8 cellular contexts compared by ENCODE assay signal in genomic region chrX:134764202-134764785, GRCh38. TPM values are rescaled to one million over a fixed set of nuclear protein-coding genes. Genes with fewer than 3 reads are reported as not detected.
DNase-seq lines count a peak whose midpoint lies in the region; ATAC-seq, FAIRE-seq and TF ChIP-seq lines count a peak whose summit lies in the region.

No MANE protein-coding gene starts in this region.

- no peaks in the 10 kb centered on the region for H3K27me3 ChIP-seq in BE2C
- H3K27me3 ChIP-seq in upper lobe of left lung: no peaks in the 10 kb centered on the region

- WGBS in upper lobe of left lung, 2 donors: 53 to 54% methylated on average over 6 of the region's 6 CpGs

- DNase-seq in BE2C (no peak), GM19239 (ENCODE audit: insufficient read length, low spot score) (peak; percentile 4), LoVo (ENCODE audit: low spot score) (peak; percentile 8), upper lobe of left lung (no peak)
- DNase-seq in natural killer cell treated with Interleukin-12 subunit alpha and Interleukin-12 subunit beta and Interleukin-15 and Interleukin-18, amount 100 ng/mL, for 72 hours (ENCODE audit: low spot score): no peak
- DNase-seq in activated CD4-positive, alpha-beta memory T cell treated with anti-CD3 and anti-CD28 coated beads, Interleukin-2, amount 10 ng/mL, durations not matched to agents 7 days and 5 days: no peak

- TF ChIP-seq CTCF in BE2C (IDR thresholded peaks at IDR 0.05; ENCODE audit: low read depth, low read length) (peak; percentile 61), VCaP (conservative IDR thresholded peaks at IDR 0.05) (0 out of 2 replicates have a peak, but pooled peaks have one; percentile 14), upper lobe of left lung (IDR thresholded peaks at IDR 0.05) (no peak)

- H3K4me3 ChIP-seq in BE2C (ENCODE audit: low read depth, low read length) (no peak overlapping the region), upper lobe of left lung (no peak overlapping the region)

- POLR2A ChIA-PET in activated CD4-positive, alpha-beta memory T cell treated with anti-CD3 and anti-CD28 coated beads, Interleukin-2, amount 10 ng/mL, durations not matched to agents 7 days and 5 days (lab: Charles Lee): no interaction called here

- TF ChIP-seq POLR2A in upper lobe of left lung (IDR thresholded peaks at IDR 0.05): no peak

- peaks cover 6% of the 10 kb centered on the region for H3K36me3 Mint-ChIP-seq in natural killer cell treated with Interleukin-12 subunit alpha and Interleukin-12 subunit beta and Interleukin-15 and Interleukin-18, amount 100 ng/mL, for 72 hours
- H3K36me3 Mint-ChIP-seq in activated CD4-positive, alpha-beta memory T cell treated with anti-CD3 and anti-CD28 coated beads, Interleukin-2, amount 10 ng/mL, durations not matched to agents 7 days and 5 days (ENCODE audit: low read depth): peaks cover 2% of the 10 kb centered on the region

- peaks cover 0 to 10% of the 10 kb centered on the region in 2 donors for H3K27me3 Mint-ChIP-seq in natural killer cell treated with Interleukin-12 subunit alpha and Interleukin-12 subunit beta and Interleukin-15 and Interleukin-18, amount 100 ng/mL, for 72 hours
- H3K27me3 Mint-ChIP-seq in activated CD4-positive, alpha-beta memory T cell treated with anti-CD3 and anti-CD28 coated beads, Interleukin-2, amount 10 ng/mL, durations not matched to agents 7 days and 5 days: no peaks in the 10 kb centered on the region

- H3K4me3 Mint-ChIP-seq in natural killer cell treated with Interleukin-12 subunit alpha and Interleukin-12 subunit beta and Interleukin-15 and Interleukin-18, amount 100 ng/mL, for 72 hours: no peak overlapping the region
- no peak overlapping the region for H3K4me3 Mint-ChIP-seq in activated CD4-positive, alpha-beta memory T cell treated with anti-CD3 and anti-CD28 coated beads, Interleukin-2, amount 10 ng/mL, durations not matched to agents 7 days and 5 days

- no peaks in the 10 kb centered on the region for H3K9me3 Mint-ChIP-seq in natural killer cell treated with Interleukin-12 subunit alpha and Interleukin-12 subunit beta and Interleukin-15 and Interleukin-18, amount 100 ng/mL, for 72 hours
- H3K9me3 Mint-ChIP-seq in activated CD4-positive, alpha-beta memory T cell treated with anti-CD3 and anti-CD28 coated beads, Interleukin-2, amount 10 ng/mL, durations not matched to agents 7 days and 5 days: no peaks in the 10 kb centered on the region

- no peaks in the 10 kb centered on the region for H3K4me1 ChIP-seq in BE2C
- no peaks in the 10 kb centered on the region for H3K4me1 ChIP-seq in upper lobe of left lung

- H3K27ac ChIP-seq in VCaP (no peak overlapping the region), upper lobe of left lung (no peak overlapping the region)

- H3K27ac Mint-ChIP-seq in natural killer cell treated with Interleukin-12 subunit alpha and Interleukin-12 subunit beta and Interleukin-15 and Interleukin-18, amount 100 ng/mL, for 72 hours: no peak overlapping the region
- no peak overlapping the region for H3K27ac Mint-ChIP-seq in activated CD4-positive, alpha-beta memory T cell treated with anti-CD3 and anti-CD28 coated beads, Interleukin-2, amount 10 ng/mL, durations not matched to agents 7 days and 5 days

- no peak for TF ChIP-seq EP300 in upper lobe of left lung (IDR thresholded peaks at IDR 0.05)

- ATAC-seq in natural killer cell treated with Interleukin-12 subunit alpha and Interleukin-12 subunit beta and Interleukin-15 and Interleukin-18, amount 100 ng/mL, for 72 hours: peak; percentile 67
- ATAC-seq in GM18520 (IDR thresholded peaks at IDR 0.05; ENCODE audit: unreplicated experiment) (no peak), upper lobe of left lung (ENCODE audit: low FRiP score in 2 of 2) (no peak)

- no peaks in the 10 kb centered on the region for H3K9me3 ChIP-seq in BE2C
- no peaks in the 10 kb centered on the region for H3K9me3 ChIP-seq in upper lobe of left lung

- FAIRE-seq in GM19239 (lab: Jason Lieb, UNC): peak; percentile 83

- CTCF ChIA-PET in activated CD4-positive, alpha-beta memory T cell treated with anti-CD3 and anti-CD28 coated beads, Interleukin-2, amount 10 ng/mL, durations not matched to agents 7 days and 5 days (lab: Charles Lee): interaction anchor here (0.6 to 2.0 kb wide), 9 partner anchors 9 to 298 kb away, joined by 3 to 9 read pairs (median 4); a partner anchor contains a TSS

- H3K36me3 ChIP-seq in BE2C (no peaks in the 10 kb centered on the region), upper lobe of left lung (no peaks in the 10 kb centered on the region)

- H3K4me1 Mint-ChIP-seq in natural killer cell treated with Interleukin-12 subunit alpha and Interleukin-12 subunit beta and Interleukin-15 and Interleukin-18, amount 100 ng/mL, for 72 hours (ENCODE audit: low read depth in 2 of 2): peaks cover 0 to 4% of the 10 kb centered on the region in 2 donors
- peaks cover 3% of the 10 kb centered on the region for H3K4me1 Mint-ChIP-seq in activated CD4-positive, alpha-beta memory T cell treated with anti-CD3 and anti-CD28 coated beads, Interleukin-2, amount 10 ng/mL, durations not matched to agents 7 days and 5 days

RNA-seq across cellular contexts. Expression of gene PABIR2, which starts 32.7 kb away (rescaled TPM):
- 8.6 TPM for polyA plus RNA-seq in BE2C (2012; ENCODE audit: insufficient read depth, insufficient read length, low read depth)
- 10 to 100 TPM; 38.2 to 51.5 TPM for total RNA-seq in natural killer cell treated with Interleukin-12 subunit alpha and Interleukin-12 subunit beta and Interleukin-15 and Interleukin-18, amount 100 ng/mL, for 72 hours
- 10 to 100 TPM; 55.3 to 57.3 TPM for total RNA-seq in activated CD4-positive, alpha-beta memory T cell treated with anti-CD3 and anti-CD28 coated beads, Interleukin-2, amount 10 ng/mL, durations not matched to agents 7 days and 5 days
- total RNA-seq in upper lobe of left lung: 10 to 100 TPM; 11.4 to 25.1 (median 15.6) TPM

Comparison
In these comparisons a context has a peak if more than half of its experiments do, and no peak if none do; other contexts are left out.
1. DNase-seq: peak in GM19239 (single experiment) and LoVo (single experiment); none in BE2C (single experiment), natural killer cell treated with Interleukin-12 subunit alpha and Interleukin-12 subunit beta and Interleukin-15 and Interleukin-18, amount 100 ng/mL, for 72 hours (single experiment), activated CD4-positive, alpha-beta memory T cell treated with anti-CD3 and anti-CD28 coated beads, Interleukin-2, amount 10 ng/mL, durations not matched to agents 7 days and 5 days (single experiment) and upper lobe of left lung (0 of 2).
2. CTCF ChIP-seq: peak in BE2C (single experiment) and VCaP (single experiment); none in upper lobe of left lung (0 of 6).
3. ATAC-seq: peak in natural killer cell treated with Interleukin-12 subunit alpha and Interleukin-12 subunit beta and Interleukin-15 and Interleukin-18, amount 100 ng/mL, for 72 hours (2 of 2); none in GM18520 (single experiment) and upper lobe of left lung (0 of 2).